Comparison of ENCODE assay signal across 27 cellular contexts in the genomic region with DNA sequence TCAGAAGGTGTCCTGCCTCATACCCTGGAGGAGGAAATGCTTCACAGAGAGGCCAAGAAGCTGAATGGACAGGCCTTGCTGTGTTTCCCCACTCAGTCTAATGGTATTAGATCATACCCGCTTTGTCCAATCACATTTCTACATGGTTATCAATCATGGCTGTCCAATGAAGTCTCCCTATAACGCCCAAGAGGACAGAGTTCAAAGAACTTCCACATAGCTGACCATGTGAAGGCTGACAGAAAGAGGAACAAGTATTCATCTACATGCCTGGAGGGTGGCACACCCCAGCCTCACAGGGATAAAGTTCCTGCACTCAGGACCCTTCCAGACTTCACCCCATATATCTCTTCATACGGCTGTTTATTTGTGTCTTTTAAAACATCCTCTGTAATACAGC.
"Had no signal": no experiment of that assay in that cellular context is flagged by ENCODE, and none has a peak within 500 bp of the region (broad histone marks: within the 10 kb centered on the region; RNA-seq: fewer than 3 reads in every experiment).

No MANE protein-coding gene starts in this region.

- H3K9me3 ChIP-seq: heart left ventricle, lower lobe of right lung, right lobe of liver, thoracic aorta, vagina had no signal

- H3K27ac ChIP-seq: heart left ventricle, lower lobe of right lung, right lobe of liver, thoracic aorta, vagina had no signal

- H3K4me1 ChIP-seq: heart left ventricle, lower lobe of right lung, vagina had no signal

- H3K36me3 Mint-ChIP-seq: natural killer cell treated with Interleukin-12 subunit alpha and Interleukin-12 subunit beta and Interleukin-15 and Interleukin-18, amount 100 ng/mL, for 72 hours had no signal

- H3K27me3 Mint-ChIP-seq: activated CD4-positive, alpha-beta memory T cell treated with anti-CD3 and anti-CD28 coated beads for 36 hours; activated CD4-positive, alpha-beta T cell treated with anti-CD3 and anti-CD28 coated beads, Interleukin-2, amount 10 ng/mL, durations not matched to agents 24 days and 14 days; activated naive CD4-positive, alpha-beta T cell treated with anti-CD3 and anti-CD28 coated beads, Interleukin-2, amount 50 U/mL, for 24 hours; activated naive CD8-positive, alpha-beta T cell treated with anti-CD3 and anti-CD28 coated beads, Interleukin-2, amount 50 U/mL, for 24 hours; activated T-cell treated with anti-CD3 and anti-CD28 coated beads, Interleukin-2, amount 50 U/mL, for 24 hours; natural killer cell treated with Interleukin-12 subunit alpha and Interleukin-12 subunit beta and Interleukin-15 and Interleukin-18, amount 100 ng/mL, for 72 hours; stimulated activated naive CD8-positive, alpha-beta T cell treated with anti-CD3 and anti-CD28 coated beads, Interleukin-15, Interleukin-2, amounts not matched to agents 100 ng/mL and 50 ng/mL, for 24 hours had no signal

- FAIRE-seq: endothelial cell of umbilical vein, TTC549 had no signal

- H3K4me3 Mint-ChIP-seq: activated CD4-positive, alpha-beta memory T cell treated with anti-CD3 and anti-CD28 coated beads for 36 hours; activated CD4-positive, alpha-beta T cell treated with anti-CD3 and anti-CD28 coated beads, Interleukin-2, amount 10 ng/mL, durations not matched to agents 24 days and 14 days; activated naive CD4-positive, alpha-beta T cell treated with anti-CD3 and anti-CD28 coated beads, Interleukin-2, amount 50 U/mL, for 24 hours; activated naive CD8-positive, alpha-beta T cell treated with anti-CD3 and anti-CD28 coated beads, Interleukin-2, amount 50 U/mL, for 24 hours; activated T-cell treated with anti-CD3 and anti-CD28 coated beads, Interleukin-2, amount 50 U/mL, for 24 hours; immature natural killer cell; natural killer cell treated with Interleukin-12 subunit alpha and Interleukin-12 subunit beta and Interleukin-15 and Interleukin-18, amount 100 ng/mL, for 72 hours; stimulated activated naive CD8-positive, alpha-beta T cell treated with anti-CD3 and anti-CD28 coated beads, Interleukin-15, Interleukin-2, amounts not matched to agents 100 ng/mL and 50 ng/mL, for 24 hours had no signal

- DNase-seq: activated CD4-positive, alpha-beta memory T cell treated with anti-CD3 and anti-CD28 coated beads for 36 hours; activated CD4-positive, alpha-beta T cell treated with anti-CD3 and anti-CD28 coated beads, Interleukin-2, amount 10 ng/mL, durations not matched to agents 24 days and 14 days; activated CD4-positive, CD25-positive, alpha-beta regulatory T cell treated with anti-CD3 and anti-CD28 coated beads, Interleukin-2, amount 50 U/mL, for 72 hours; activated CD8-positive, alpha-beta memory T cell treated with anti-CD3 and anti-CD28 coated beads, Interleukin-2, amount 50 U/mL, for 48 hours; activated naive CD8-positive, alpha-beta T cell treated with anti-CD3 and anti-CD28 coated beads, Interleukin-2, amount 50 U/mL, for 24 hours; activated T-cell treated with anti-CD3 and anti-CD28 coated beads, Interleukin-2, amount 50 U/mL, for 24 hours; amygdala; caudate nucleus; cortex of kidney; heart left ventricle; hypothalamus; immature natural killer cell; lower lobe of right lung; mesenchymal stem cell; right lobe of liver; stimulated activated CD4-positive, alpha-beta T cell treated with anti-CD3 and anti-CD28 coated beads, Interleukin-12 subunit alpha, Interleukin-12 subunit beta, amount 100 ng/mL, for 4 hours; stimulated activated CD4-positive, alpha-beta T cell treated with anti-CD3 and anti-CD28 coated beads, Interleukin-4, amount 100 ng/mL, for 1 hour; T-helper 1 cell; trophoblast cell had no signal

- ATAC-seq: activated naive CD8-positive, alpha-beta T cell treated with anti-CD3 and anti-CD28 coated beads, Interleukin-2, amount 50 U/mL, for 24 hours; heart left ventricle; left lobe of liver had no signal

- H3K27ac Mint-ChIP-seq: activated CD4-positive, alpha-beta memory T cell treated with anti-CD3 and anti-CD28 coated beads for 36 hours; activated CD4-positive, alpha-beta T cell treated with anti-CD3 and anti-CD28 coated beads, Interleukin-2, amount 10 ng/mL, durations not matched to agents 24 days and 14 days; activated naive CD4-positive, alpha-beta T cell treated with anti-CD3 and anti-CD28 coated beads, Interleukin-2, amount 50 U/mL, for 24 hours; activated naive CD8-positive, alpha-beta T cell treated with anti-CD3 and anti-CD28 coated beads, Interleukin-2, amount 50 U/mL, for 24 hours; activated T-cell treated with anti-CD3 and anti-CD28 coated beads, Interleukin-2, amount 50 U/mL, for 24 hours; natural killer cell treated with Interleukin-12 subunit alpha and Interleukin-12 subunit beta and Interleukin-15 and Interleukin-18, amount 100 ng/mL, for 72 hours; stimulated activated naive CD8-positive, alpha-beta T cell treated with anti-CD3 and anti-CD28 coated beads, Interleukin-15, Interleukin-2, amounts not matched to agents 100 ng/mL and 50 ng/mL, for 24 hours had no signal

- H3K27me3 ChIP-seq: heart left ventricle, right lobe of liver, vagina had no signal

- H3K9me3 Mint-ChIP-seq: activated CD4-positive, alpha-beta memory T cell treated with anti-CD3 and anti-CD28 coated beads for 36 hours; activated CD4-positive, alpha-beta T cell treated with anti-CD3 and anti-CD28 coated beads, Interleukin-2, amount 10 ng/mL, durations not matched to agents 24 days and 14 days; activated naive CD4-positive, alpha-beta T cell treated with anti-CD3 and anti-CD28 coated beads, Interleukin-2, amount 50 U/mL, for 24 hours; activated naive CD8-positive, alpha-beta T cell treated with anti-CD3 and anti-CD28 coated beads, Interleukin-2, amount 50 U/mL, for 24 hours; activated T-cell treated with anti-CD3 and anti-CD28 coated beads, Interleukin-2, amount 50 U/mL, for 24 hours; immature natural killer cell; natural killer cell treated with Interleukin-12 subunit alpha and Interleukin-12 subunit beta and Interleukin-15 and Interleukin-18, amount 100 ng/mL, for 72 hours; stimulated activated naive CD8-positive, alpha-beta T cell treated with anti-CD3 and anti-CD28 coated beads, Interleukin-15, Interleukin-2, amounts not matched to agents 100 ng/mL and 50 ng/mL, for 24 hours had no signal

- H3K4me3 ChIP-seq: heart left ventricle, lower lobe of right lung, right lobe of liver, thoracic aorta, vagina had no signal
